25 cellular contexts compared by ENCODE assay signal in the genomic region with DNA sequence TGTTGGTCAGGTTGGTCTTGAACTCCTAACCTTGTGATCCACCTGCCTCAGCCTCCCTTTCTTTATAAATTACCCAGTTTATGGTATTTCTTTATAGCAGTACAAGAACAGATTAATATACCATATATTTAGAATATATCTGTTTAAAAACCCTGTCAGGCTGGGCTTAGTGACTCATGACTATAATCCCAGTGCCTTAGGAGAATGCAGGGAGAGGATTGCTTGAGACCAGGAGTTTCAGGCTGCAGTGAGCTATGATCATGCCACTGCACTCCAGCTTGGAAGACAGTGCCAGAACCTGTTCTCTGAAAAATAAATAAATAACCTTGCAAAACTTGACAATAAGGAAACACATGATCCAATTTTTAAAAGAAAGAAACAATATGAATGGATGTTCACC.
"Had no signal": no experiment of that assay in that cellular context is flagged by ENCODE, and none has a peak within 500 bp of the region (broad histone marks: within the 10 kb centered on the region; RNA-seq: fewer than 3 reads in every experiment).

No MANE protein-coding gene starts in this region.

- H3K27me3 ChIP-seq: colonic mucosa, esophagus squamous epithelium, right lobe of liver, spleen, testis, tibial nerve, upper lobe of right lung, vagina had no signal

- H3K27ac ChIP-seq: colonic mucosa, esophagus squamous epithelium, foreskin keratinocyte, left ventricle myocardium inferior, lower lobe of right lung, parathyroid adenoma, prostate gland, right lobe of liver, testis, tibial nerve, upper lobe of right lung, vagina had no signal

- DNase-seq: colonic mucosa; effector memory CD4-positive, alpha-beta T cell; esophagus squamous epithelium; immature natural killer cell; kidney; left cardiac atrium; left ventricle myocardium inferior; lower lobe of right lung; midbrain; naive B cell; nephron progenitor cell; right lobe of liver; spleen; stimulated activated CD4-positive, alpha-beta T cell treated with anti-CD3 and anti-CD28 coated beads, Interleukin-15, amount 100 ng/mL, for 24 hours; stimulated activated CD4-positive, alpha-beta T cell treated with anti-CD3 and anti-CD28 coated beads, Interleukin-1b, Interleukin-23, amount 100 ng/mL, for 48 hours; stimulated activated CD4-positive, alpha-beta T cell treated with anti-CD3 and anti-CD28 coated beads, Interleukin-4, amount 100 ng/mL, for 4 hours; stimulated activated naive B cell treated with anti-CD40 and anti-IgM and Interleukin-4, amounts not matched to agents 10 μg/mL and 1 μg/mL and 100 μg/mL, for 72 hours; stimulated activated naive CD8-positive, alpha-beta T cell treated with anti-CD3 and anti-CD28 coated beads, Interleukin-15, amount 100 ng/mL, for 72 hours; testis; upper lobe of right lung had no signal

- H3K4me3 ChIP-seq: colonic mucosa, esophagus squamous epithelium, left ventricle myocardium inferior, lower lobe of right lung, prostate gland, right lobe of liver, spleen, testis, tibial nerve, upper lobe of right lung, vagina had no signal

- H3K9me3 ChIP-seq: colonic mucosa, esophagus squamous epithelium, lower lobe of right lung, prostate gland, right lobe of liver, testis, upper lobe of right lung, vagina had no signal

- H3K36me3 ChIP-seq: colonic mucosa, esophagus squamous epithelium, left ventricle myocardium inferior, lower lobe of right lung, prostate gland, right lobe of liver, spleen, tibial nerve, upper lobe of right lung, vagina had no signal

- H3K4me1 ChIP-seq: colonic mucosa, foreskin keratinocyte, left ventricle myocardium inferior, lower lobe of right lung, parathyroid adenoma, prostate gland, right lobe of liver, testis, tibial nerve, upper lobe of right lung, vagina had no signal
